13 cellular contexts compared by ENCODE assay signal in genomic region chr5:154712518-154713437, GRCh38. TPM values are rescaled to one million over a fixed set of nuclear protein-coding genes. Genes with fewer than 3 reads are reported as not detected.
DNase-seq lines count a peak whose midpoint lies in the region; ATAC-seq lines count a peak whose summit lies in the region.
"Had no signal": no experiment of that assay in that cellular context is flagged by ENCODE, and none has a peak within 500 bp of the region (broad histone marks: within the 10 kb centered on the region; RNA-seq: fewer than 3 reads in every experiment).

No MANE protein-coding gene starts in this region.

- H3K9me3 ChIP-seq in right cardiac atrium (ENCODE audit: control insufficient read depth, low read length) = no peaks in the 10 kb centered on the region
- H3K9me3 ChIP-seq: BE2C had no signal

- H3K4me3 Mint-ChIP-seq in activated CD4-positive, alpha-beta T cell treated with anti-CD3 and anti-CD28 coated beads, Interleukin-2, amount 10 ng/mL, durations not matched to agents 24 days and 14 days = no peak overlapping the region

- H3K4me1 Mint-ChIP-seq in activated CD4-positive, alpha-beta T cell treated with anti-CD3 and anti-CD28 coated beads, Interleukin-2, amount 10 ng/mL, durations not matched to agents 24 days and 14 days = peaks cover 9% of the 10 kb centered on the region

- H3K27me3 Mint-ChIP-seq in activated CD4-positive, alpha-beta T cell treated with anti-CD3 and anti-CD28 coated beads, Interleukin-2, amount 10 ng/mL, durations not matched to agents 24 days and 14 days = no peaks in the 10 kb centered on the region

- no peak overlapping the region for H3K4me3 ChIP-seq in right cardiac atrium (ENCODE audit: low read length)

- no peak for DNase-seq in right cardiac atrium
- DNase-seq in Right ventricle myocardium inferior (ENCODE audit: missing footprints) = no peak
- peak; percentile 5 for DNase-seq in RPMI7951 (ENCODE audit: low read depth)
- peak; percentile 64 for DNase-seq in kidney tubule cell (ENCODE audit: low spot score)
- DNase-seq in ureter (ENCODE audit: low spot score) = peak; percentile 63
- no peak for DNase-seq in activated CD4-positive, alpha-beta T cell treated with anti-CD3 and anti-CD28 coated beads, Interleukin-2, amount 10 ng/mL, durations not matched to agents 24 days and 14 days
- DNase-seq in superior temporal gyrus (ENCODE audit: extremely low spot score) = no peak
- DNase-seq: activated CD4-positive, alpha-beta T cell treated with anti-CD3 and anti-CD28 coated beads for 48 hours; BE2C; brain microvascular endothelial cell; NCI-H1048; stimulated activated CD4-positive, alpha-beta T cell treated with anti-CD3 and anti-CD28 coated beads, Interleukin-2, amount 100 ng/mL, for 24 hours had no signal

- intact Hi-C loops in right cardiac atrium (cut with DNase I) (no loop called here), Right ventricle myocardium inferior (cut with DNase I) (no loop called here)
- intact Hi-C loops in activated CD4-positive, alpha-beta T cell treated with anti-CD3 and anti-CD28 coated beads, Interleukin-2, amount 10 ng/mL, durations not matched to agents 24 days and 14 days (cut with micrococcal nuclease) = no loop called here

- H3K9me3 Mint-ChIP-seq in activated CD4-positive, alpha-beta T cell treated with anti-CD3 and anti-CD28 coated beads, Interleukin-2, amount 10 ng/mL, durations not matched to agents 24 days and 14 days = no peaks in the 10 kb centered on the region

- no peak overlapping the region for H3K27ac Mint-ChIP-seq in activated CD4-positive, alpha-beta T cell treated with anti-CD3 and anti-CD28 coated beads, Interleukin-2, amount 10 ng/mL, durations not matched to agents 24 days and 14 days

- ATAC-seq in right cardiac atrium (peak; percentile 27 to 45), Right ventricle myocardium inferior (no peak), GM21367 (IDR thresholded peaks at IDR 0.05; ENCODE audit: unreplicated experiment) (no peak)

- no peak overlapping the region for H3K27ac ChIP-seq in right cardiac atrium (ENCODE audit: low read length)
- H3K27ac ChIP-seq: brain microvascular endothelial cell had no signal

- no peaks in the 10 kb centered on the region for H3K36me3 Mint-ChIP-seq in activated CD4-positive, alpha-beta T cell treated with anti-CD3 and anti-CD28 coated beads, Interleukin-2, amount 10 ng/mL, durations not matched to agents 24 days and 14 days (ENCODE audit: low read depth)

- no peaks in the 10 kb centered on the region for H3K4me1 ChIP-seq in right cardiac atrium (ENCODE audit: control insufficient read depth, insufficient read depth, low read length)
- H3K4me1 ChIP-seq: BE2C had no signal

- no peaks in the 10 kb centered on the region for H3K27me3 ChIP-seq in right cardiac atrium (ENCODE audit: control insufficient read depth, insufficient read depth)
- H3K27me3 ChIP-seq: BE2C, brain microvascular endothelial cell had no signal

- 76% methylated on average over 13 of the region's 13 CpGs for WGBS in right cardiac atrium

RNA-seq across cellular contexts. Expression of gene LARP1, which starts 42.4 kb away (rescaled TPM):
- total RNA-seq in right cardiac atrium (100 to 1,000 TPM; 119 to 130 (median 124) TPM), Right ventricle myocardium inferior (147 TPM), ureter (300 TPM)
- polyA plus RNA-seq in right cardiac atrium = 43.9 TPM
- total RNA-seq in RPMI7951 (2014; rRNA removed; shearing (Covaris generic)) = 32.4 and 33.5 TPM in 2 replicates
- total RNA-seq in activated CD4-positive, alpha-beta T cell treated with anti-CD3 and anti-CD28 coated beads, Interleukin-2, amount 10 ng/mL, durations not matched to agents 24 days and 14 days = 331 and 348 TPM in 2 replicates

Comparison
In these comparisons a context has a peak if more than half of its experiments do, and no peak if none do; other contexts are left out.
1. ATAC-seq: peak in right cardiac atrium (2 of 2); none in Right ventricle myocardium inferior (single experiment) and GM21367 (single experiment).
2. DNase-seq: peak in RPMI7951 (single experiment), kidney tubule cell (single experiment) and ureter (single experiment); none in right cardiac atrium (0 of 3), Right ventricle myocardium inferior (single experiment), activated CD4-positive, alpha-beta T cell treated with anti-CD3 and anti-CD28 coated beads, Interleukin-2, amount 10 ng/mL, durations not matched to agents 24 days and 14 days (single experiment) and superior temporal gyrus (single experiment).